8 cellular contexts compared by ENCODE assay signal in the genomic region with DNA sequence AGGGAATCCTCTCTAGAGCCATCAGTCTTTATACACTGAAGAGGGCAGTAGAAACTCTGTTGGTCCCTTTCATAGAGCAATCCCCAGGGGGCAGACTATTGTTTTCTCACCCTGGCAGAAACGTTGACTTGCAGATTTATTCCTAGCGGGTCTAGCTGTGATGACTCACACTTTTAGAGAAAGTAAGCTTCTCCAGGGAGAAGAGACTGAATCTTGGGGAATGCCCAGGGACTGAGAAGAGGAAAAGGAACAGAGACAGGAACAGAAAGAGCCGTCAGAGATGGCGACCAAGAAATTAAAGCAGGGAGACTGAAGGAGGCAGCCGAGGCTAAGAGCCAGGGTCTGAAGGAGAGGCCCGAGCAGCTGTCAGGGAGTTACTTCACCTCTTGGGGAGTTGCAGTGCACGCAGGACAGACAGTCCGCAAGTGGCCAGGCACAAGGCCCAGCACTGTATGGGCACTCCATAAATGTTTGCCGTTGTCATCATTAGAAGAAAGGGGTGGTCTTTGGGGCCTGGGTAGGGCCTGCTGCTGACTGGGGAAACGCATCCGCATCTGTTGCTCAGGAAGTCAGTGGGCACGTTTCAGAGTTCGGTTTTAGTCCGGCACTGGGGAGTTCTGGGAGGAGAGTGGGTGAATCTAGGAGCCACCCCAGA. TPM values are rescaled to one million over a fixed set of nuclear protein-coding genes. Genes with fewer than 3 reads are reported as not detected.
A peak's percentile ranks its signal among the peaks of the same experiment; 100 is the strongest.
DNase-seq lines count a peak whose midpoint lies in the region; ATAC-seq and TF ChIP-seq lines count a peak whose summit lies in the region.

No MANE protein-coding gene starts in this region.

- peak overlapping the region; percentile 12 for H3K4me3 ChIP-seq in CD8-positive, alpha-beta T cell (ENCODE audit: low read depth, low read length)
- no peak overlapping the region for H3K4me3 ChIP-seq in SK-N-SH (ENCODE audit: low read depth in 2 of 2, low read length in 1 of 2)
- H3K4me3 ChIP-seq in breast epithelium = peak overlapping the region in 2 of 3 donors; percentile 21 to 52
- peak overlapping the region; percentile 38 for H3K4me3 ChIP-seq in iPS-18a (ENCODE audit: low read length)
- H3K4me3 ChIP-seq in skeletal muscle satellite cell (ENCODE audit: low read length) = no peak overlapping the region

- peak; percentile 32 for TF ChIP-seq RAD21 in SK-N-SH (IDR thresholded peaks at IDR 0.05; ENCODE audit: low read length)

- peaks cover 1% of the 10 kb centered on the region for H3K36me3 ChIP-seq in CD8-positive, alpha-beta T cell (ENCODE audit: insufficient read depth, low read length)
- H3K36me3 ChIP-seq in SK-N-SH (replicated peaks in 1 of 2; ENCODE audit: control insufficient read depth in 1 of 2, insufficient read depth in 2 of 2, low read length in 1 of 2) = peaks cover 4 to 10% of the 10 kb centered on the region in 2 experiments
- H3K36me3 ChIP-seq in breast epithelium = peaks cover under 1% of the 10 kb centered on the region
- peaks cover 20% of the 10 kb centered on the region for H3K36me3 ChIP-seq in iPS-18a (ENCODE audit: control insufficient read depth, low read depth, low read length)
- H3K36me3 ChIP-seq in skeletal muscle satellite cell (ENCODE audit: insufficient read depth, low read length) = peaks cover 36% of the 10 kb centered on the region

- no peak for TF ChIP-seq POLR2A in breast epithelium (IDR thresholded peaks at IDR 0.05)

- peak; percentile 82 for TF ChIP-seq CTCF in CD8-positive, alpha-beta T cell (IDR thresholded peaks at IDR 0.05)
- TF ChIP-seq CTCF in SK-N-SH (IDR thresholded peaks at IDR 0.05) (peak; percentile 77), breast epithelium (IDR thresholded peaks at IDR 0.05) (peak in 2 of 3 donors; percentile 35 to 56)

- no peaks in the 10 kb centered on the region for H3K27me3 ChIP-seq in CD8-positive, alpha-beta T cell (ENCODE audit: insufficient read depth, low read length)
- H3K27me3 ChIP-seq in SK-N-SH (ENCODE audit: insufficient read depth) = no peaks in the 10 kb centered on the region
- no peaks in the 10 kb centered on the region for H3K27me3 ChIP-seq in breast epithelium
- H3K27me3 ChIP-seq in iPS-18a (ENCODE audit: control insufficient read depth, insufficient read depth, low read length) = no peaks in the 10 kb centered on the region
- no peaks in the 10 kb centered on the region for H3K27me3 ChIP-seq in skeletal muscle satellite cell (ENCODE audit: control insufficient read depth, insufficient read depth, low read length)

- DNase-seq in CD8-positive, alpha-beta T cell = peak in 4 of 7 experiments; percentile 40 to 66 (median 48)
- DNase-seq in HuH-7.5 (ENCODE audit: low spot score) (peak; percentile 84), SK-N-SH (peak; percentile 63), breast epithelium (ENCODE audit: low spot score in 2 of 2) (no peak)

- CTCF ChIA-PET in CD8-positive, alpha-beta T cell (lab: Charles Lee) = interaction anchor here (0.6 to 2.7 kb wide), 28 partner anchors 8 to 230 kb away, joined by 3 to 51 read pairs (median 4); a partner anchor contains a TSS
- CTCF ChIA-PET in SK-N-SH (lab: Yijun Ruan, JAX) = interaction anchor here (0.6 to 2.2 kb wide), 4 partner anchors 17 to 170 kb away, joined by 3 to 16 read pairs (median 4); no protein-coding TSS in a partner anchor

- H3K9me2 ChIP-seq in SK-N-SH = no peaks in the 10 kb centered on the region

- intact Hi-C loops in CD8-positive, alpha-beta T cell (cut with DNase I, micrococcal nuclease) = loop anchor here (1.0 to 2.0 kb wide), 3 partner anchors 13 to 100 kb away; no protein-coding TSS in a partner anchor
- intact Hi-C loops in breast epithelium (cut with DNase I; ENCODE audit: low total_unique reads) = no loop called here

- no peaks in the 10 kb centered on the region for H3K9me3 Mint-ChIP-seq in CD8-positive, alpha-beta T cell

- peaks cover 63% of the 10 kb centered on the region for H3K4me1 Mint-ChIP-seq in CD8-positive, alpha-beta T cell (ENCODE audit: low read depth)

- peak overlapping the region; percentile 93 for H3K27ac Mint-ChIP-seq in CD8-positive, alpha-beta T cell

- no peak overlapping the region for H2AFZ ChIP-seq in SK-N-SH (ENCODE audit: low read depth)

- WGBS in SK-N-SH (ENCODE audit: low lambda C conversion rate) = 54% methylated on average over 14 of the region's 14 CpGs

- H3K4me2 ChIP-seq in SK-N-SH = peak overlapping the region; percentile 64; the same call in 1 of the 2 replicates
- peak overlapping the region; percentile 47 for H3K4me2 ChIP-seq in skeletal muscle satellite cell (ENCODE audit: low read length)

- POLR2A ChIA-PET in CD8-positive, alpha-beta T cell (lab: Charles Lee) = interaction anchor here (1.0 to 1.8 kb wide), 5 partner anchors 10 to 147 kb away, joined by 3 to 9 read pairs (median 6); a partner anchor contains a TSS
- POLR2A ChIA-PET in SK-N-SH (lab: Yijun Ruan, JAX) = no interaction called here

- H4K20me1 ChIP-seq in SK-N-SH (ENCODE audit: insufficient read depth) = no peaks in the 10 kb centered on the region; the same call in 1 of the 2 replicates

- no peaks in the 10 kb centered on the region for H3K9me3 ChIP-seq in CD8-positive, alpha-beta T cell (ENCODE audit: low read length)
- H3K9me3 ChIP-seq in SK-N-SH (no peaks in the 10 kb centered on the region), breast epithelium (no peaks in the 10 kb centered on the region), iPS-18a (ENCODE audit: control insufficient read depth, low read depth, low read length) (no peaks in the 10 kb centered on the region), skeletal muscle satellite cell (replicated peaks; ENCODE audit: low read length) (no peaks in the 10 kb centered on the region)

- H3K9ac ChIP-seq in SK-N-SH (peak overlapping the region; percentile 12; the same call in 1 of the 2 replicates), iPS-18a (ENCODE audit: low read length) (peak overlapping the region; percentile 72), skeletal muscle satellite cell (ENCODE audit: low read depth, low read length) (peak overlapping the region; percentile 20)

- peak overlapping the region; percentile 80 for H3K4me3 Mint-ChIP-seq in CD8-positive, alpha-beta T cell

- H3K27ac ChIP-seq in CD8-positive, alpha-beta T cell (ENCODE audit: low read depth, low read length) = no peak overlapping the region
- H3K27ac ChIP-seq in SK-N-SH (ENCODE audit: low read depth in 2 of 2, low read length in 1 of 2) = peak overlapping the region; percentile 70 to 87
- H3K27ac ChIP-seq in breast epithelium = peak overlapping the region; percentile 91 to 92
- H3K27ac ChIP-seq in iPS-18a (ENCODE audit: low read length) = peak overlapping the region; percentile 86

- no peaks in the 10 kb centered on the region for H3K79me2 ChIP-seq in SK-N-SH (ENCODE audit: insufficient read depth)

- TF ChIP-seq EP300 in SK-N-SH (IDR thresholded peaks at IDR 0.05; ENCODE audit: borderline replicate concordance in 1 of 2, low read depth in 1 of 2, low read length in 1 of 2) = peak in 1 of 2 experiments; percentile 46; a peak in 1 of 4 replicates

- peak; percentile 85 for ATAC-seq in CD8-positive, alpha-beta T cell
- peak; percentile 58 for ATAC-seq in GM19025 (IDR thresholded peaks at IDR 0.05; ENCODE audit: low read depth, unreplicated experiment)
- ATAC-seq in HG02970 (IDR thresholded peaks at IDR 0.05; ENCODE audit: low FRiP score, unreplicated experiment) = no peak

- H3K4me1 ChIP-seq in CD8-positive, alpha-beta T cell (ENCODE audit: insufficient read depth, low read length) = peaks cover 47% of the 10 kb centered on the region
- H3K4me1 ChIP-seq in SK-N-SH (ENCODE audit: control insufficient read depth in 1 of 2, insufficient read depth in 2 of 2, low read depth in 1 of 2, low read length in 1 of 2) (peaks cover 9 to 23% of the 10 kb centered on the region in 2 experiments; a peak in 3 of 4 replicates), breast epithelium (peaks cover 13 to 16% of the 10 kb centered on the region in 2 donors), iPS-18a (ENCODE audit: control insufficient read depth, low read depth, low read length) (peaks cover 49% of the 10 kb centered on the region), skeletal muscle satellite cell (ENCODE audit: control insufficient read depth, insufficient read depth, low read length) (peaks cover 42% of the 10 kb centered on the region)

- peaks cover 54% of the 10 kb centered on the region for H3F3A ChIP-seq in SK-N-SH (replicated peaks; ENCODE audit: insufficient read depth)

- no peaks in the 10 kb centered on the region for H3K27me3 Mint-ChIP-seq in CD8-positive, alpha-beta T cell (ENCODE audit: low read depth)

- H3K36me3 Mint-ChIP-seq in CD8-positive, alpha-beta T cell = peaks cover 17% of the 10 kb centered on the region

RNA-seq across cellular contexts. Expression of a gene that starts 13.0 kb away (rescaled TPM):
- not detected for total RNA-seq in CD8-positive, alpha-beta T cell
- polyA plus RNA-seq in SK-N-SH (2012; rRNA removed) = 0.15 and 0.20 TPM in 2 replicates
- 0.10 and 0.13 TPM in 2 replicates for polyA plus RNA-seq in SK-N-SH (2012; cell fraction: cytosol; rRNA removed)
- 0.27 and 0.68 TPM in 2 replicates for polyA plus RNA-seq in SK-N-SH (2012; cell fraction: nucleus; rRNA removed)
- 10 to 100 TPM; 11.9 to 43.6 (median 42.4) TPM for total RNA-seq in breast epithelium
- total RNA-seq in skeletal muscle satellite cell (2012; rRNA removed) = not detected in 2 replicates

RNA-seq across cellular contexts. Expression of a gene that starts 18.4 kb away (rescaled TPM):
- 10 to 100 TPM; 16.7 to 18.8 TPM for total RNA-seq in CD8-positive, alpha-beta T cell
- polyA plus RNA-seq in SK-N-SH (2012; rRNA removed) = 68.3 and 92.9 TPM in 2 replicates
- 86.7 and 93.2 TPM in 2 replicates for polyA plus RNA-seq in SK-N-SH (2012; cell fraction: cytosol; rRNA removed)
- polyA plus RNA-seq in SK-N-SH (2012; cell fraction: nucleus; rRNA removed) = 72.6 and 75.2 TPM in 2 replicates
- total RNA-seq in breast epithelium = 100 to 1,000 TPM; 232 to 256 (median 238) TPM
- total RNA-seq in skeletal muscle satellite cell (2012; rRNA removed) = 173 and 205 TPM in 2 replicates

RNA-seq across cellular contexts. Expression of a gene that starts 51.9 kb away (rescaled TPM):
- total RNA-seq in CD8-positive, alpha-beta T cell = 1 to 10 TPM in 1 of 2 experiments, under 1 TPM in 1; 0.50 to 1.1 TPM
- 0.71 and 1.6 TPM in 2 replicates for polyA plus RNA-seq in SK-N-SH (2012; rRNA removed)
- polyA plus RNA-seq in SK-N-SH (2012; cell fraction: cytosol; rRNA removed) = 0.97 and 0.98 TPM in 2 replicates
- 1.2 and 1.6 TPM in 2 replicates for polyA plus RNA-seq in SK-N-SH (2012; cell fraction: nucleus; rRNA removed)
- total RNA-seq in breast epithelium = 100 to 1,000 TPM in 1 of 3 donors, 10 to 100 TPM in 1, 1 to 10 TPM in 1; 1.3 to 175 (median 93.7) TPM
- total RNA-seq in skeletal muscle satellite cell (2012; rRNA removed) = 0.87 and 1.3 TPM in 2 replicates

Comparison
In these comparisons a context has a peak if more than half of its experiments do, and no peak if none do; other contexts are left out.
1. DNase-seq: peak in CD8-positive, alpha-beta T cell (4 of 7), HuH-7.5 (single experiment) and SK-N-SH (single experiment); none in breast epithelium (0 of 2).
2. H3K4me3 ChIP-seq: peak in CD8-positive, alpha-beta T cell (single experiment), breast epithelium (2 of 3) and iPS-18a (single experiment); none in SK-N-SH (0 of 2) and skeletal muscle satellite cell (single experiment).
3. H3K9ac ChIP-seq: peak in every context shown above with its lines; median percentile 72 in iPS-18a; 20 in skeletal muscle satellite cell; 12 in SK-N-SH.
4. RNA of a gene that starts 13.0 kb away (total RNA-seq): 11.9 to 43.6 TPM in breast epithelium; not detected in CD8-positive, alpha-beta T cell; every median in the first group is over 10 times any median in the second.
5. RNA of a gene that starts 18.4 kb away (total RNA-seq): 232 to 256 TPM in breast epithelium; 16.7 to 18.8 TPM in CD8-positive, alpha-beta T cell; every median in the first group is over 10 times any median in the second.
6. Peak in every context shown above with its lines, with median percentiles within 50 percentile points of each other: CTCF ChIP-seq.